14 cellular contexts compared by ENCODE assay signal in genomic region chr19:51807111-51807701, GRCh38. TPM values are rescaled to one million over a fixed set of nuclear protein-coding genes. Genes with fewer than 3 reads are reported as not detected.
A peak's percentile ranks its signal among the peaks of the same experiment; 100 is the strongest.
DNase-seq lines count a peak whose midpoint lies in the region; ATAC-seq and TF ChIP-seq lines count a peak whose summit lies in the region.
"Had no signal": no experiment of that assay in that cellular context is flagged by ENCODE, and none has a peak within 500 bp of the region (broad histone marks: within the 10 kb centered on the region; RNA-seq: fewer than 3 reads in every experiment).

No MANE protein-coding gene starts in this region.

- intact Hi-C loops in left ventricle myocardium superior (cut with micrococcal nuclease), result no loop called here
- intact Hi-C loops in left ventricle myocardium inferior (cut with micrococcal nuclease), result no loop called here
- intact Hi-C loops in upper lobe of right lung (cut with DNase I), result no loop called here

- peaks cover 51% of the 10 kb centered on the region for H3K4me1 ChIP-seq in left ventricle myocardium inferior
- peaks cover 20% of the 10 kb centered on the region for H3K4me1 ChIP-seq in upper lobe of right lung
- H3K4me1 ChIP-seq: ascending aorta, thyroid gland had no signal

- ATAC-seq in left ventricle myocardium superior (no peak), upper lobe of right lung (peak; percentile 50), GM21576 (IDR thresholded peaks at IDR 0.05; ENCODE audit: unreplicated experiment) (no peak), HG02759 (IDR thresholded peaks at IDR 0.05; ENCODE audit: unreplicated experiment) (no peak)

- TF ChIP-seq CTCF in left ventricle myocardium inferior (IDR thresholded peaks at IDR 0.05; ENCODE audit: borderline replicate concordance) (no peak), upper lobe of right lung (IDR thresholded peaks at IDR 0.05) (no peak)

- H3K27ac ChIP-seq in left ventricle myocardium inferior (replicated peaks), result no peak overlapping the region
- peak overlapping the region; percentile 100 for H3K27ac ChIP-seq in SK-N-MC
- no peak overlapping the region for H3K27ac ChIP-seq in upper lobe of right lung
- H3K27ac ChIP-seq: ascending aorta, thyroid gland had no signal

- no peaks in the 10 kb centered on the region for H3K36me3 ChIP-seq in left ventricle myocardium inferior
- no peaks in the 10 kb centered on the region for H3K36me3 ChIP-seq in SK-N-MC (ENCODE audit: insufficient read depth, low read length)
- H3K36me3 ChIP-seq in upper lobe of right lung, result no peaks in the 10 kb centered on the region
- H3K36me3 ChIP-seq: ascending aorta, thyroid gland had no signal

- H3K9ac ChIP-seq in SK-N-MC (ENCODE audit: insufficient read length), result peak overlapping the region; percentile 88

- no peaks in the 10 kb centered on the region for H3K27me3 ChIP-seq in left ventricle myocardium inferior (ENCODE audit: low read depth)
- H3K27me3 ChIP-seq in upper lobe of right lung, result no peaks in the 10 kb centered on the region
- H3K27me3 ChIP-seq: ascending aorta, thyroid gland had no signal

- H3K4me3 ChIP-seq in left ventricle myocardium inferior (no peak overlapping the region), SK-N-MC (peak overlapping the region; percentile 73), upper lobe of right lung (no peak overlapping the region)
- H3K4me3 ChIP-seq: ascending aorta, thyroid gland had no signal

- no peaks in the 10 kb centered on the region for H3K9me3 ChIP-seq in left ventricle myocardium inferior (replicated peaks)
- peaks cover 5% of the 10 kb centered on the region; the same call in 1 of the 2 replicates for H3K9me3 ChIP-seq in SK-N-MC (ENCODE audit: low read depth, low read length)
- H3K9me3 ChIP-seq in upper lobe of right lung, result no peaks in the 10 kb centered on the region
- H3K9me3 ChIP-seq: ascending aorta, thyroid gland had no signal

- DNase-seq in left ventricle myocardium superior (peak; percentile 44), left ventricle myocardium inferior (no peak), SK-N-MC (ENCODE audit: low read depth, low spot score) (peak; percentile 81), iPS DF 19.7 (ENCODE audit: low read depth, low spot score) (peak; percentile 48), upper lobe of right lung (no peak), NCI-H226 (no peak)
- DNase-seq: KG1, T-helper 1 cell, thyroid gland had no signal

RNA-seq across cellular contexts. Expression of gene FPR3, which starts 12.2 kb away (rescaled TPM):
- total RNA-seq in left ventricle myocardium superior (5.0 TPM), left ventricle myocardium inferior (3.6 TPM), upper lobe of right lung (41.0 TPM)
- total RNA-seq: kidney epithelial cell, NCI-H460 had no signal

RNA-seq across cellular contexts. Expression of gene FPR2, which starts 46.2 kb away (rescaled TPM):
- total RNA-seq in left ventricle myocardium superior, result 1.0 TPM
- 0.74 TPM for total RNA-seq in left ventricle myocardium inferior
- 12.5 TPM for total RNA-seq in upper lobe of right lung
- total RNA-seq: kidney epithelial cell, NCI-H460 had no signal

RNA-seq across cellular contexts. Expression of gene FPR1, which starts 55.5 kb away (rescaled TPM):
- total RNA-seq in left ventricle myocardium superior (4.3 TPM), left ventricle myocardium inferior (4.5 TPM), upper lobe of right lung (53.3 TPM)
- total RNA-seq: kidney epithelial cell, NCI-H460 had no signal

Comparison
In these comparisons a context has a peak if more than half of its experiments do, and no peak if none do; other contexts are left out.
1. DNase-seq: peak in left ventricle myocardium superior (single experiment), SK-N-MC (single experiment) and iPS DF 19.7 (single experiment); none in left ventricle myocardium inferior (single experiment), upper lobe of right lung (single experiment) and NCI-H226 (single experiment).